Comparison of ENCODE assay signal across 17 cellular contexts in the genomic region with DNA sequence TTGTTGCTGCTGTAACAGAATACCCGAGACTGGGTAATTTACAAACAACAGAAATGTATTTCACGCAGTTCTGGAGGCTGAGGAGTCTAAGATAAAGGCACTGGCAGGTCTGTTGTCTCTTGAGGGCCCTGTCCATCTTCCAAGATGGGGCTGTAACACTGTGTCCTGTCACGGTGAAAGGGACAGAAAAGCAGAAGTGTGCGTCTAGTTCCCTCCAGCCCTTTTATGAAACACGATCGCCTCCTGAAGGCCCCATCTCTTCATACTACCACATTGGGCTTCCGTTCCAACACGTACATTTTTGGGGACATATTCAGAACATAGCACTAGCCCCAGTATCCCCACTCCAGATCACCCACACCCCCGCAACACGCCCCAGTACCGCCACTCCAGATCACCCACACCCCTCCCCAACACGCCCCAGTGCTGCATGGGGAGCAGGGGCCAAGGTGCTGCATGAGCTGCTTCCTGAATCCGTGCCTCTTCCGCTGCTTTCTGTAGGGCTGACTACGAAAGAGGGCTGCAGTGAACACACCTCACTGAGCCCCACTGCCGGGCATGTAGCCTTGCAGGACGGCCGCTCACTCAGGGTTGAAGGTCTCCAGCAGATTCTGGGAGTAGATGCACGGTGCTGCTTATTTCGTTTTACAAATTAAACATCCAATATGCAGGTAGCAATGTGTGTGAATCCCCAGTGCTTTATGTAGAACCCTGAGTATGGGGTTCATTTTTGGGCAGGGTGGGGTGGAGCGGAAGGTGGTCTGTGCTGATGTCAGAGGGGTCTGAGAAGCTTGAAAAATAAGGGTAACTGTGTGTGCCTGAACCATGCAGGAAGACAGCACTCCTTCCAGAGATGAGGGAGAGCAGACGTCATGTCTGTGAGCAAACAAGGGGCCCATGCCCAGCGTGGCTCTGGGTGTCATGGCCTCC.
DNase-seq lines count a peak whose midpoint lies in the region; ATAC-seq, FAIRE-seq and TF ChIP-seq lines count a peak whose summit lies in the region.
"Had no signal": no experiment of that assay in that cellular context is flagged by ENCODE, and none has a peak within 500 bp of the region (broad histone marks: within the 10 kb centered on the region; RNA-seq: fewer than 3 reads in every experiment).

No MANE protein-coding gene starts in this region.

- POLR2A ChIA-PET in Caco-2 (lab: Charles Lee): no interaction called here
- POLR2A ChIA-PET in naive thymus-derived CD8-positive, alpha-beta T cell (lab: Charles Lee): interaction anchor here (1.1 to 1.9 kb wide), 2 partner anchors 13 to 182 kb away, joined by 3 to 10 read pairs; no protein-coding TSS in a partner anchor

- DNase-seq in Caco-2 (no peak), H54 (ENCODE audit: insufficient read length, low spot score) (no peak), NCI-H2081 treated with DMSO at 0.1 percent for 48 hours (lab: John Stamatoyannopoulos, UW) (no peak), Kasumi-1 (lab: John Stamatoyannopoulos, UW) (no peak)
- no peak for DNase-seq in naive thymus-derived CD8-positive, alpha-beta T cell
- DNase-seq: erythroblast; gastrocnemius medialis; KG1; left lung; NCI-H524 treated with DMSO at 0.1 percent for 48 hours; pancreas; Right ventricle myocardium superior; stimulated activated CD4-positive, alpha-beta T cell treated with anti-CD3 and anti-CD28 coated beads, Interleukin-2, amount 100 ng/mL, for 24 hours had no signal

- peaks cover 21% of the 10 kb centered on the region for H3K4me1 Mint-ChIP-seq in Caco-2 (ENCODE audit: low read depth, unreplicated experiment)
- H3K4me1 Mint-ChIP-seq in activated naive CD8-positive, alpha-beta T cell (ENCODE audit: low read depth): peaks cover 30% of the 10 kb centered on the region
- H3K4me1 Mint-ChIP-seq in naive thymus-derived CD8-positive, alpha-beta T cell: peaks cover 23 to 41% (median 37%) of the 10 kb centered on the region in 4 donors

- peaks cover 20% of the 10 kb centered on the region for H3K36me3 Mint-ChIP-seq in Caco-2 (ENCODE audit: insufficient read depth, unreplicated experiment)
- H3K36me3 Mint-ChIP-seq in activated naive CD8-positive, alpha-beta T cell: peaks cover 6% of the 10 kb centered on the region
- peaks cover 0 to 3% (median 0%) of the 10 kb centered on the region in 3 donors for H3K36me3 Mint-ChIP-seq in naive thymus-derived CD8-positive, alpha-beta T cell

- peaks cover 14% of the 10 kb centered on the region for H3K4me1 ChIP-seq in Caco-2
- H3K4me1 ChIP-seq: left lung, pancreas had no signal

- intact Hi-C loops in Caco-2 (cut with micrococcal nuclease; ENCODE audit: unreplicated experiment): no loop called here

- H3K27ac ChIP-seq in KOPT-K1 (ENCODE audit: low read depth, low read length, poor library complexity, severe bottlenecking): peak overlapping the region; percentile 0
- H3K27ac ChIP-seq: gastrocnemius medialis, left lung, pancreas had no signal

- no peaks in the 10 kb centered on the region for H3K9me3 ChIP-seq in Caco-2
- H3K9me3 ChIP-seq in KOPT-K1 (ENCODE audit: insufficient read depth, low read length, poor library complexity, severe bottlenecking): no peaks in the 10 kb centered on the region
- H3K9me3 ChIP-seq: gastrocnemius medialis, left lung, pancreas had no signal

- no peak overlapping the region for H3K4me3 ChIP-seq in Caco-2 (ENCODE audit: low read depth, low read length)
- H3K4me3 ChIP-seq: gastrocnemius medialis, left lung, pancreas had no signal

- BruUV-seq in Caco-2 (replicated peaks; lab: Mats Ljungman, UMichigan): no TSS peak

- H3K4me3 Mint-ChIP-seq in Caco-2 (ENCODE audit: unreplicated experiment): no peak overlapping the region
- H3K4me3 Mint-ChIP-seq in activated naive CD8-positive, alpha-beta T cell: peak overlapping the region; percentile 42
- H3K4me3 Mint-ChIP-seq in naive thymus-derived CD8-positive, alpha-beta T cell: peak overlapping the region in 5 of 10 donors; percentile 62 to 80 (median 65)

- no peaks in the 10 kb centered on the region for H3K9me3 Mint-ChIP-seq in Caco-2 (ENCODE audit: unreplicated experiment)
- H3K9me3 Mint-ChIP-seq in activated naive CD8-positive, alpha-beta T cell (ENCODE audit: low read depth): no peaks in the 10 kb centered on the region
- H3K9me3 Mint-ChIP-seq in naive thymus-derived CD8-positive, alpha-beta T cell: no peaks in the 10 kb centered on the region

- no peaks in the 10 kb centered on the region for H3K36me3 ChIP-seq in Caco-2 (ENCODE audit: control insufficient read depth, insufficient read depth, low read length)
- H3K36me3 ChIP-seq in KOPT-K1 (ENCODE audit: insufficient read depth, low read length): no peaks in the 10 kb centered on the region
- H3K36me3 ChIP-seq: gastrocnemius medialis, left lung, pancreas had no signal

- no peaks in the 10 kb centered on the region for H3K27me3 Mint-ChIP-seq in Caco-2 (ENCODE audit: insufficient read depth, unreplicated experiment)
- no peaks in the 10 kb centered on the region for H3K27me3 Mint-ChIP-seq in activated naive CD8-positive, alpha-beta T cell
- H3K27me3 Mint-ChIP-seq in naive thymus-derived CD8-positive, alpha-beta T cell: no peaks in the 10 kb centered on the region

- no peak for TF ChIP-seq POLR2A in H54 (IDR thresholded peaks at IDR 0.05; ENCODE audit: low read depth, low read length)

- CTCF ChIA-PET in Caco-2 (lab: Charles Lee): interaction anchor here (1.6 kb wide), 1 partner anchor 13 kb away, joined by 4 read pairs; no protein-coding TSS in a partner anchor

- TF ChIP-seq CTCF in Caco-2 (IDR thresholded peaks at IDR 0.05; ENCODE audit: insufficient read depth in 1 of 2, low read depth in 1 of 2, low read length in 1 of 2, severe bottlenecking in 1 of 2, unreplicated experiment in 1 of 2): no peak

- FAIRE-seq in H54 (lab: Jason Lieb, UNC): no peak
- FAIRE-seq: pancreas had no signal

- H3K27ac Mint-ChIP-seq in Caco-2 (ENCODE audit: unreplicated experiment): peak overlapping the region; percentile 3
- H3K27ac Mint-ChIP-seq in activated naive CD8-positive, alpha-beta T cell: peak overlapping the region; percentile 84
- H3K27ac Mint-ChIP-seq in naive thymus-derived CD8-positive, alpha-beta T cell: peak overlapping the region in 6 of 10 donors; percentile 72 to 94 (median 90)

- no peaks in the 10 kb centered on the region for H3K27me3 ChIP-seq in Caco-2 (replicated peaks; ENCODE audit: control insufficient read depth, insufficient read depth, low read length)
- H3K27me3 ChIP-seq: gastrocnemius medialis, left lung, pancreas had no signal

- ATAC-seq in naive thymus-derived CD8-positive, alpha-beta T cell: peak; percentile 75 to 90
- ATAC-seq in HG03442 (IDR thresholded peaks at IDR 0.05; ENCODE audit: unreplicated experiment): no peak
- ATAC-seq: activated CD4-positive, CD25-positive, alpha-beta regulatory T cell treated with anti-CD3 and anti-CD28 coated beads, Interleukin-2, amount 50 U/mL, for 24 hours; gastrocnemius medialis; pancreas had no signal

Comparison
In these comparisons a context has a peak if more than half of its experiments do, and no peak if none do; other contexts are left out.
1. H3K27ac Mint-ChIP-seq: peak in every context shown above with its lines; median percentile 90 in naive thymus-derived CD8-positive, alpha-beta T cell; 84 in activated naive CD8-positive, alpha-beta T cell; 3 in Caco-2.